21 cellular contexts compared by ENCODE assay signal in the genomic region with DNA sequence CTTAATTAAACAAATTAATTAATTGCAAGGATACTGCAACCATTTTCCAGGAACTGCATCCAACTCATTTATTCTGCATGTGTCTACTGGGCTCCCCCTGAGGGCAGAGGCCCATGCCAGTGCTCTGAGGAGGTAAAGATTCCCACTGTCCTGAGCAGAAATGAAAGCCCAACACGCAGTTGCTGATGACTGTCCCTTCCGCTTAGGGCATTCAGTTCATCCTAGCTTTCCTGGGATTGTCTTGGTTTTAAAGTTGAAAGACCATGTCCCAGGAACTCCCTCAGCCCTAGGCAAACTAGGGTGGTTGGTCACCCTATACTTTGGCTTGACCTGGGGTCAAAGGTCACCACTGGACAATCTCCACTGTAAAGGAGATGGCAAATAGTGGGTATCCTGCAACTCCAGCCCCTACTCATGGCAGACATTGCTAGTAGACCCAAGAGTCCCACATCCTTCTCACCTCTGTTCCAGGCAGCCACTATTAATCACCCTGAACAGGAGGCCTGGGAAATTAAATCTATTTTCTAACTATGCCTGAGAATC.
"Had no signal": no experiment of that assay in that cellular context is flagged by ENCODE, and none has a peak within 500 bp of the region (broad histone marks: within the 10 kb centered on the region; RNA-seq: fewer than 3 reads in every experiment).

No MANE protein-coding gene starts in this region.

- H3K9me3 Mint-ChIP-seq: natural killer cell, neural crest cell had no signal

- H3K36me3 ChIP-seq: heart right ventricle, sigmoid colon, stomach, thoracic aorta, transverse colon had no signal

- H3K4me1 Mint-ChIP-seq: neural crest cell had no signal

- H3K9me3 ChIP-seq: heart right ventricle, sigmoid colon, stomach, thoracic aorta, transverse colon had no signal

- H3K27ac ChIP-seq: heart right ventricle, sigmoid colon, skin epidermis, stomach, thoracic aorta, transverse colon had no signal

- ATAC-seq: esophagus mucosa, heart right ventricle, natural killer cell had no signal

- H3K4me3 ChIP-seq: heart right ventricle, sigmoid colon, skin epidermis, stomach, thoracic aorta, transverse colon had no signal

- DNase-seq: effector memory CD4-positive, alpha-beta T cell; heart right ventricle; hypothalamus; kidney glomerular epithelial cell; mammary epithelial cell; natural killer cell; posterior cingulate gyrus; sigmoid colon; stimulated activated CD4-positive, alpha-beta T cell treated with anti-CD3 and anti-CD28 coated beads, Interleukin-2, amount 100 ng/mL, for 24 hours; stimulated activated CD4-positive, alpha-beta T cell treated with anti-CD3 and anti-CD28 coated beads, Interleukin-4, amount 100 ng/mL, for 4 hours; stimulated activated naive CD4-positive, alpha-beta T cell; stomach; substantia nigra; transverse colon had no signal

- H3K4me3 Mint-ChIP-seq: natural killer cell, neural crest cell had no signal

- H3K27me3 ChIP-seq: heart right ventricle, sigmoid colon, stomach, transverse colon had no signal

- H3K36me3 Mint-ChIP-seq: natural killer cell had no signal

- FAIRE-seq: endometrium, frontal cortex, islet of Langerhans had no signal

- H3K27ac Mint-ChIP-seq: natural killer cell had no signal
